ENCODE assay signal across 8 cellular contexts in genomic region chr10:87092861-87093460, GRCh38. TPM values are rescaled to one million over a fixed set of nuclear protein-coding genes. Genes with fewer than 3 reads are reported as not detected.
DNase-seq lines count a peak whose midpoint lies in the region; FAIRE-seq and TF ChIP-seq lines count a peak whose summit lies in the region.

No MANE protein-coding gene starts in this region.

- H3K27ac ChIP-seq in ascending aorta = peak overlapping the region; percentile 96 to 97
- H3K27ac ChIP-seq in small intestine (ENCODE audit: low read depth in 1 of 2, low read length in 1 of 2) = peak overlapping the region; percentile 80 to 100

- H3K4me1 ChIP-seq in ascending aorta (peaks cover 6 to 32% of the 10 kb centered on the region in 2 donors), small intestine (ENCODE audit: control insufficient read depth in 2 of 2, insufficient read depth in 1 of 2, low read depth in 1 of 2, low read length in 1 of 2) (peaks cover 2 to 6% of the 10 kb centered on the region in 2 donors)

- no peaks in the 10 kb centered on the region for H3K36me3 ChIP-seq in ascending aorta
- peaks cover 0 to under 1% of the 10 kb centered on the region in 2 donors for H3K36me3 ChIP-seq in small intestine (ENCODE audit: control insufficient read depth in 2 of 2, insufficient read depth in 2 of 2, low read length in 2 of 2)

- peak; percentile 18 to 24 for DNase-seq in activated CD4-positive, alpha-beta T cell treated with anti-CD3 and anti-CD28 coated beads for 4 hours
- DNase-seq in activated CD4-positive, alpha-beta T cell treated with anti-CD3 and anti-CD28 coated beads, Interleukin-2, amount 50 U/mL, for 4 hours = no peak
- peak; percentile 73 for DNase-seq in NB4 (ENCODE audit: low read depth)
- DNase-seq in ascending aorta (ENCODE audit: low spot score in 2 of 2) = no peak
- peak; percentile 24 for DNase-seq in iPS-NIHi11 (ENCODE audit: low spot score)
- DNase-seq in small intestine = peak; percentile 70
- DNase-seq in D341Med (ENCODE audit: low spot score) = no peak
- DNase-seq in KG1 (lab: John Stamatoyannopoulos, UW) = no peak

- 3 to 4% (median 3%) methylated on average over 7 of the region's 7 CpGs for WGBS in small intestine, 3 donors

- no peaks in the 10 kb centered on the region for H3K27me3 ChIP-seq in ascending aorta
- H3K27me3 ChIP-seq in small intestine (ENCODE audit: control insufficient read depth in 2 of 2, insufficient read depth in 2 of 2, low read length in 2 of 2) = no peaks in the 10 kb centered on the region

- intact Hi-C loops in ascending aorta (cut with DNase I) = loop anchor here (1.0 to 10.0 kb wide), 2 partner anchors 8 to 428 kb away; partner anchors contain the start of gene LDB3

- H3K9me3 ChIP-seq in ascending aorta = no peaks in the 10 kb centered on the region
- H3K9me3 ChIP-seq in small intestine (ENCODE audit: control insufficient read depth, low read depth) = no peaks in the 10 kb centered on the region

- TF ChIP-seq POLR2A in NB4 (IDR thresholded peaks at IDR 0.05; ENCODE audit: extremely low read depth, insufficient read length) = no peak

- FAIRE-seq in small intestine (lab: Jason Lieb, UNC) = no peak

- H3K4me3 ChIP-seq in NB4 (ENCODE audit: low read depth, low read length) (peak overlapping the region; percentile 77), ascending aorta (peak overlapping the region; percentile 81 to 84), small intestine (ENCODE audit: low read depth in 1 of 2, low read length in 2 of 2) (peak overlapping the region; percentile 64 to 76)

- TF ChIP-seq CTCF in NB4 (IDR thresholded peaks at IDR 0.05; ENCODE audit: low read depth, low read length) (no peak), ascending aorta (IDR thresholded peaks at IDR 0.05) (no peak)

RNA-seq across cellular contexts. Expression of gene GLUD1, which starts 1.7 kb away (rescaled TPM):
- 134 TPM for total RNA-seq in ascending aorta
- 100 to 1,000 TPM in 1 of 3 donors, 10 to 100 TPM in 2; 79.0 to 119 (median 84.0) TPM for polyA plus RNA-seq in small intestine

RNA-seq across cellular contexts. Expression of gene SHLD2, which starts 2.0 kb away (rescaled TPM):
- total RNA-seq in ascending aorta = 19.7 TPM
- polyA plus RNA-seq in small intestine = 10 to 100 TPM; 19.6 to 30.4 (median 24.0) TPM

Comparison
In these comparisons a context has a peak if more than half of its experiments do, and no peak if none do; other contexts are left out.
1. DNase-seq: peak in activated CD4-positive, alpha-beta T cell treated with anti-CD3 and anti-CD28 coated beads for 4 hours (2 of 2), NB4 (single experiment), iPS-NIHi11 (single experiment) and small intestine (single experiment); none in activated CD4-positive, alpha-beta T cell treated with anti-CD3 and anti-CD28 coated beads, Interleukin-2, amount 50 U/mL, for 4 hours (0 of 2), ascending aorta (0 of 2), D341Med (single experiment) and KG1 (single experiment).
2. Peak in every context shown above with its lines, with median percentiles within 50 percentile points of each other: H3K4me3 ChIP-seq.